Comparison of ENCODE assay signal across 7 cellular contexts in genomic region chr10:6089334-6090219, GRCh38. TPM values are rescaled to one million over a fixed set of nuclear protein-coding genes. Genes with fewer than 3 reads are reported as not detected.
A peak's percentile ranks its signal among the peaks of the same experiment; 100 is the strongest.
DNase-seq lines count a peak whose midpoint lies in the region; ATAC-seq and TF ChIP-seq lines count a peak whose summit lies in the region.

No MANE protein-coding gene starts in this region.

- peak overlapping the region; percentile 73 for H2AFZ ChIP-seq in mammary epithelial cell (ENCODE audit: low read depth, low read length)

- dilution Hi-C loops in mammary epithelial cell (cut with HindIII; ENCODE audit: low sequenced_read_pairs): loop anchor here (5.0 kb wide), 1 partner anchor 103 kb away; no protein-coding TSS in a partner anchor

- BruUV-seq in mammary epithelial cell (replicated peaks; lab: Mats Ljungman, UMichigan): no TSS peak

- peak overlapping the region; percentile 81 for H3K4me2 ChIP-seq in mammary epithelial cell (ENCODE audit: insufficient read depth, low read depth, low read length)

- H3K4me1 ChIP-seq in HAP-1 (peaks cover 13% of the 10 kb centered on the region), mammary epithelial cell (ENCODE audit: insufficient read depth, low read length) (peaks cover 15% of the 10 kb centered on the region), right lobe of liver (peaks cover 0 to 11% (median 4%) of the 10 kb centered on the region in 4 donors), thymus (ENCODE audit: control insufficient read depth, insufficient read depth, low read length) (peaks cover 19% of the 10 kb centered on the region)

- peaks cover 4% of the 10 kb centered on the region for H4K20me1 ChIP-seq in mammary epithelial cell (ENCODE audit: insufficient read depth, low read length)

- intact Hi-C loops in mammary epithelial cell (cut with micrococcal nuclease): loop anchor here (1.0 kb wide), 1 partner anchor 113 kb away; the partner anchor contains the start of gene PFKFB3
- intact Hi-C loops in right lobe of liver (cut with DNase I): loop anchor here in 1 of 2 donors (10.0 kb wide), 1 partner anchor 85 kb away; no protein-coding TSS in a partner anchor

- no peak for DNase-seq in GM12864 (ENCODE audit: low read depth)
- DNase-seq in HAP-1 (ENCODE audit: low spot score in 2 of 2): peak; percentile 9 to 48
- peak; percentile 2 for DNase-seq in NOMO-1 treated with dmso at 0.1 percent for 144 hours (lab: John Stamatoyannopoulos, UW; ENCODE audit: unreplicated experiment)
- DNase-seq in mammary epithelial cell: peak; percentile 61
- peak; percentile 38 to 63 (median 52) for DNase-seq in right lobe of liver
- no peak for DNase-seq in GM13977 (ENCODE audit: low spot score)

- TF ChIP-seq POLR2A in right lobe of liver (IDR thresholded peaks at IDR 0.05): no peak

- peaks cover 58% of the 10 kb centered on the region for H3K79me2 ChIP-seq in mammary epithelial cell (ENCODE audit: insufficient read depth, low read length)

- H3K27me3 ChIP-seq in HAP-1 (ENCODE audit: low read depth) (no peaks in the 10 kb centered on the region), mammary epithelial cell (ENCODE audit: insufficient read depth, low read length) (no peaks in the 10 kb centered on the region), right lobe of liver (no peaks in the 10 kb centered on the region), thymus (ENCODE audit: control insufficient read depth, insufficient read depth) (no peaks in the 10 kb centered on the region)

- H3K36me3 ChIP-seq in HAP-1 (replicated peaks) (peaks cover 3% of the 10 kb centered on the region), mammary epithelial cell (ENCODE audit: insufficient read depth, low read length) (peaks cover 2% of the 10 kb centered on the region), right lobe of liver (no peaks in the 10 kb centered on the region), thymus (ENCODE audit: control insufficient read depth, insufficient read depth) (no peaks in the 10 kb centered on the region)

- WGBS in mammary epithelial cell (ENCODE audit: low coverage, missing lambda C conversion rate): 5% methylated on average over 25 of the region's 53 CpGs
- WGBS in right lobe of liver (ENCODE audit: insufficient coverage, low coverage, low lambda C conversion rate, missing lambda C conversion rate): under 1% methylated on average over 37 of the region's 53 CpGs
- under 1% methylated on average over 53 of the region's 53 CpGs for WGBS in thymus

- H3K4me3 ChIP-seq in GM12864 (ENCODE audit: low read depth, low read length) (peak overlapping the region; percentile 78), HAP-1 (peak overlapping the region; percentile 82), mammary epithelial cell (replicated peaks in 1 of 3; ENCODE audit: insufficient read depth in 1 of 3, low read depth in 2 of 3, low read length in 3 of 3) (peak overlapping the region; percentile 74 to 77 (median 76)), right lobe of liver (peak overlapping the region; percentile 81 to 90 (median 87)), thymus (ENCODE audit: low read length) (peak overlapping the region; percentile 85)

- H3K9me3 ChIP-seq in HAP-1 (peaks cover 3% of the 10 kb centered on the region), mammary epithelial cell (replicated peaks; ENCODE audit: insufficient read depth, low read length) (no peaks in the 10 kb centered on the region), right lobe of liver (no peaks in the 10 kb centered on the region), thymus (ENCODE audit: control insufficient read depth) (no peaks in the 10 kb centered on the region)

- CTCF ChIA-PET in mammary epithelial cell (lab: Charles Lee; ENCODE audit: low non-redundant PET): no interaction called here

- H3K27ac ChIP-seq in mammary epithelial cell (ENCODE audit: insufficient read depth, low read depth, low read length) (peak overlapping the region; percentile 82), right lobe of liver (peak overlapping the region; percentile 77 to 88 (median 87)), thymus (ENCODE audit: low read depth) (peak overlapping the region; percentile 84)

- H3K9ac ChIP-seq in mammary epithelial cell (ENCODE audit: insufficient read depth, low read length): peak overlapping the region; percentile 89

- TF ChIP-seq CTCF in GM12864 (IDR thresholded peaks at IDR 0.05; ENCODE audit: low read depth, low read length, missing control alignments) (no peak), mammary epithelial cell (conservative IDR thresholded peaks at IDR 0.05 in 1 of 2, IDR thresholded peaks at IDR 0.05 in 1 of 2; ENCODE audit: extremely low read depth in 1 of 2, insufficient read depth in 1 of 2, low read depth in 1 of 2, low read length in 2 of 2) (no peak), right lobe of liver (IDR thresholded peaks at IDR 0.05) (no peak), GM13977 (IDR thresholded peaks at IDR 0.05; ENCODE audit: extremely low read depth, insufficient read depth, missing control alignments) (no peak)

- peak; percentile 1 to 12 (median 8) for ATAC-seq in right lobe of liver

- in situ Hi-C loops in HAP-1 (cut with MboI; ENCODE audit: low sequenced_read_pairs): no loop called here
- in situ Hi-C loops in mammary epithelial cell (cut with MboI; ENCODE audit: low sequenced_read_pairs in 2 of 2): loop anchor here in 1 of 2 donors (10.0 kb wide), 1 partner anchor 145 kb away; no protein-coding TSS in a partner anchor
- in situ Hi-C loops in GM13977 (cut with MboI; ENCODE audit: low pct_unique_long_range_greater_than_20kb, low sequenced_read_pairs, unreplicated experiment): no loop called here

RNA-seq across cellular contexts. Expression of gene RBM17, which starts 0.7 kb away (rescaled TPM):
- total RNA-seq in mammary epithelial cell (100 to 1,000 TPM in 1 of 2 donors, 10 to 100 TPM in 1; 31.5 to 120 TPM), right lobe of liver (10 to 100 TPM; 11.9 to 40.6 (median 28.1) TPM)
- polyA plus RNA-seq in mammary epithelial cell (22.3 TPM), thymus (122 TPM)
- polyA minus RNA-seq in mammary epithelial cell: 24.2 TPM

RNA-seq across cellular contexts. Expression of gene IL2RA, which starts 27.4 kb away (rescaled TPM):
- not detected for total RNA-seq in mammary epithelial cell
- polyA plus RNA-seq in mammary epithelial cell: not detected
- polyA minus RNA-seq in mammary epithelial cell: not detected
- 1 to 10 TPM in 2 of 6 experiments, under 1 TPM in 2, not detected in 2; 0.22 to 3.1 (median 0.97) TPM for total RNA-seq in right lobe of liver
- 13.0 TPM for polyA plus RNA-seq in thymus

Comparison
In these comparisons a context has a peak if more than half of its experiments do, and no peak if none do; other contexts are left out.
1. DNase-seq: peak in HAP-1 (2 of 2), NOMO-1 treated with dmso at 0.1 percent for 144 hours (single experiment), mammary epithelial cell (single experiment) and right lobe of liver (3 of 3); none in GM12864 (single experiment) and GM13977 (single experiment).
2. Peak in every context shown above with its lines, with median percentiles within 50 percentile points of each other: H3K4me3 ChIP-seq and H3K27ac ChIP-seq.